ENCODE assay signal across 22 cellular contexts in the genomic region with DNA sequence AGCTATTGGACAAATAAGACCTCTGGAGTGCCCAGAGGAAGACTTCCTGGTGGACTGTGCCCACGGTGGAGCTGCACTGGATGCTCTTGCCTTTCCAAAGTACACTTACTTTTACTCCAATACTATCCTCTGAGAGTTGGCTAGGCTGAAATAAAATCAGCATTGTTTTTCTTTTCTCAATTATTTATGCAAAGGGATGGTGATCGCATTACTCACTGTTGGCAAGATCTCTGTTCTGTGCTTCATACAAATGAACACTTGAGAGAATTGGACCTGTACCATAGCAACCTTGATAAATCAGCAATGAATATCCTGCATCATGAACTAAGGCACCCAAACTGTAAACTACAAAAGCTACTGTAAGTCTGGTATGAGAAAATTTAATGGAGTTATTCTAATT. TPM values are rescaled to one million over a fixed set of nuclear protein-coding genes. Genes with fewer than 3 reads are reported as not detected.
DNase-seq lines count a peak whose midpoint lies in the region; TF ChIP-seq lines count a peak whose summit lies in the region.
"Had no signal": no experiment of that assay in that cellular context is flagged by ENCODE, and none has a peak within 500 bp of the region (broad histone marks: within the 10 kb centered on the region; RNA-seq: fewer than 3 reads in every experiment).

No MANE protein-coding gene starts in this region.

- 100% methylated on average over 1 of the region's 2 CpGs for WGBS in mesenchymal stem cell

- H3K36me3 ChIP-seq in mesenchymal stem cell (ENCODE audit: control insufficient read depth in 1 of 2, insufficient read depth in 2 of 2, low read depth in 1 of 2, low read length in 2 of 2): no peaks in the 10 kb centered on the region
- H3K36me3 ChIP-seq: BLaER1 treated with 17β-estradiol and CSF1 and Interleukin-3, amounts not matched to agents 10 nM and 100 nM had no signal

- H2AK5ac ChIP-seq in mesenchymal stem cell (ENCODE audit: low read length, severe bottlenecking): no peak overlapping the region

- H3K18ac ChIP-seq in mesenchymal stem cell (ENCODE audit: low read depth in 1 of 2, low read length in 2 of 2): no peak overlapping the region

- H2BK5ac ChIP-seq in mesenchymal stem cell (ENCODE audit: low read depth, low read length, poor library complexity, severe bottlenecking): no peak overlapping the region

- H3K36me3 Mint-ChIP-seq in HFFc6 (ENCODE audit: low read depth): no peaks in the 10 kb centered on the region
- H3K36me3 Mint-ChIP-seq: activated naive CD8-positive, alpha-beta T cell treated with anti-CD3 and anti-CD28 coated beads, Interleukin-2, amount 10 ng/mL, durations not matched to agents 7 days and 5 days had no signal

- H3K14ac ChIP-seq in mesenchymal stem cell (ENCODE audit: low read length in 2 of 2): no peak overlapping the region

- H3K27ac ChIP-seq in mesenchymal stem cell (ENCODE audit: low read length, poor library complexity, severe bottlenecking): no peak overlapping the region
- H3K27ac ChIP-seq: BLaER1 treated with 17β-estradiol and CSF1 and Interleukin-3, amounts not matched to agents 10 nM and 100 nM had no signal

- H3K4me1 ChIP-seq in mesenchymal stem cell (ENCODE audit: control insufficient read depth, insufficient read depth, low read depth, low read length): no peaks in the 10 kb centered on the region
- H3K4me1 ChIP-seq: BLaER1 treated with 17β-estradiol and CSF1 and Interleukin-3, amounts not matched to agents 10 nM and 100 nM had no signal

- H2AFZ ChIP-seq in mesenchymal stem cell (ENCODE audit: low read depth, low read length): no peak overlapping the region

- no peak overlapping the region for H2BK12ac ChIP-seq in mesenchymal stem cell (ENCODE audit: low read length in 2 of 2)

- no peak overlapping the region for H3K23ac ChIP-seq in mesenchymal stem cell (ENCODE audit: low read length in 2 of 2)

- H3K27ac Mint-ChIP-seq in HFFc6: no peak overlapping the region
- H3K27ac Mint-ChIP-seq: activated B cell treated with CpG ODN at 0.5 μM for 24 hours; activated naive CD8-positive, alpha-beta T cell treated with anti-CD3 and anti-CD28 coated beads, Interleukin-2, amount 10 ng/mL, durations not matched to agents 7 days and 5 days; activated T-helper 1 cell treated with anti-CD3 and anti-CD28 coated beads, Interleukin-12 subunit alpha, Interleukin-12 subunit beta, Interleukin-2, Interleukin-4 antibody, amounts not matched to agents 30 ng/mL and 10 ng/mL and 1 ng/mL, durations not matched to agents 14 hours and 24 hours and 36 hours; H9 had no signal

- TF ChIP-seq CTCF in HFFc6 (IDR thresholded peaks at IDR 0.05) (no peak), cardiac fibroblast (IDR thresholded peaks at IDR 0.05; ENCODE audit: low read depth, low read length) (no peak)

- H3K27me3 ChIP-seq in mesenchymal stem cell (ENCODE audit: control insufficient read depth in 1 of 2, insufficient read depth in 1 of 2, low read length in 2 of 2): no peaks in the 10 kb centered on the region
- H3K27me3 ChIP-seq: BLaER1 treated with 17β-estradiol and CSF1 and Interleukin-3, amounts not matched to agents 10 nM and 100 nM had no signal

- H3K9me3 Mint-ChIP-seq in HFFc6: no peaks in the 10 kb centered on the region
- H3K9me3 Mint-ChIP-seq: activated B cell treated with CpG ODN at 0.5 μM for 24 hours; activated naive CD8-positive, alpha-beta T cell treated with anti-CD3 and anti-CD28 coated beads, Interleukin-2, amount 10 ng/mL, durations not matched to agents 7 days and 5 days; activated T-helper 1 cell treated with anti-CD3 and anti-CD28 coated beads, Interleukin-12 subunit alpha, Interleukin-12 subunit beta, Interleukin-2, Interleukin-4 antibody, amounts not matched to agents 30 ng/mL and 10 ng/mL and 1 ng/mL, durations not matched to agents 14 hours and 24 hours and 36 hours; central memory CD8-positive, alpha-beta T cell; H9 had no signal

- DNase-seq in AG20443 (ENCODE audit: low spot score) (peak; percentile 26), HFFc6 (peak; percentile 36), cardiac fibroblast (ENCODE audit: low read depth in 2 of 2) (peak; percentile 51 to 85), mesenchymal stem cell (peak; percentile 23), SK-N-DZ (ENCODE audit: low spot score) (no peak), cortex of kidney (lab: John Stamatoyannopoulos, UW) (no peak), NCI-H2171 (lab: John Stamatoyannopoulos, UW) (no peak)
- DNase-seq: activated B cell treated with CpG ODN at 0.5 μM for 24 hours; activated naive CD8-positive, alpha-beta T cell treated with anti-CD3 and anti-CD28 coated beads, Interleukin-2, amount 10 ng/mL, durations not matched to agents 7 days and 5 days; DMS153; H9; NCI-H1417 treated with DMSO at 0.1 percent for 48 hours; NCI-H2227 treated with DMSO at 0.1 percent for 48 hours; occipital lobe; stimulated activated CD4-positive, alpha-beta T cell treated with anti-CD3 and anti-CD28 coated beads, Interleukin-2, amount 100 ng/mL, for 48 hours had no signal

- no peak overlapping the region for H2BK120ac ChIP-seq in mesenchymal stem cell (ENCODE audit: low read depth, low read length)

- peak overlapping the region; percentile 33 for H3K9ac ChIP-seq in mesenchymal stem cell (ENCODE audit: low read length)
- H3K9ac ChIP-seq: BLaER1 treated with 17β-estradiol and CSF1 and Interleukin-3, amounts not matched to agents 10 nM and 100 nM had no signal

- H3K4me2 ChIP-seq in mesenchymal stem cell (ENCODE audit: low read length, poor library complexity, severe bottlenecking): no peak overlapping the region
- H3K4me2 ChIP-seq: BLaER1 treated with 17β-estradiol and CSF1 and Interleukin-3, amounts not matched to agents 10 nM and 100 nM had no signal

- H4K91ac ChIP-seq in mesenchymal stem cell (ENCODE audit: low read length): no peak overlapping the region

- H3K4me3 ChIP-seq in cardiac fibroblast (replicated peaks in 1 of 2; ENCODE audit: low read depth in 2 of 2, low read length in 2 of 2) (no peak overlapping the region), mesenchymal stem cell (ENCODE audit: insufficient read depth in 1 of 2, low read depth in 1 of 2, low read length in 2 of 2) (no peak overlapping the region)
- H3K4me3 ChIP-seq: BLaER1 treated with 17β-estradiol and CSF1 and Interleukin-3, amounts not matched to agents 10 nM and 100 nM had no signal

- H3K79me1 ChIP-seq in mesenchymal stem cell (replicated peaks; ENCODE audit: low read length, poor library complexity, severe bottlenecking): no peaks in the 10 kb centered on the region

- no peaks in the 10 kb centered on the region for H3K9me3 ChIP-seq in mesenchymal stem cell (ENCODE audit: control insufficient read depth, low read length)
- H3K9me3 ChIP-seq: BLaER1 treated with 17β-estradiol and CSF1 and Interleukin-3, amounts not matched to agents 10 nM and 100 nM had no signal

- no peak overlapping the region for H3K4ac ChIP-seq in mesenchymal stem cell (ENCODE audit: low read depth in 1 of 2, low read length in 2 of 2)

- no peak overlapping the region for H3K4me3 Mint-ChIP-seq in HFFc6
- H3K4me3 Mint-ChIP-seq: activated B cell treated with CpG ODN at 0.5 μM for 24 hours; activated naive CD8-positive, alpha-beta T cell treated with anti-CD3 and anti-CD28 coated beads, Interleukin-2, amount 10 ng/mL, durations not matched to agents 7 days and 5 days; activated T-helper 1 cell treated with anti-CD3 and anti-CD28 coated beads, Interleukin-12 subunit alpha, Interleukin-12 subunit beta, Interleukin-2, Interleukin-4 antibody, amounts not matched to agents 30 ng/mL and 10 ng/mL and 1 ng/mL, durations not matched to agents 14 hours and 24 hours and 36 hours; central memory CD8-positive, alpha-beta T cell; H9 had no signal

- no peaks in the 10 kb centered on the region; the same call in 1 of the 2 replicates for H3K27me3 Mint-ChIP-seq in HFFc6 (ENCODE audit: insufficient read depth)
- H3K27me3 Mint-ChIP-seq: activated B cell treated with CpG ODN at 0.5 μM for 24 hours had no signal

- H3K4me1 Mint-ChIP-seq in HFFc6 (ENCODE audit: low read depth): peaks cover 9% of the 10 kb centered on the region
- H3K4me1 Mint-ChIP-seq: activated B cell treated with CpG ODN at 0.5 μM for 24 hours; activated naive CD8-positive, alpha-beta T cell treated with anti-CD3 and anti-CD28 coated beads, Interleukin-2, amount 10 ng/mL, durations not matched to agents 7 days and 5 days; central memory CD8-positive, alpha-beta T cell had no signal

- no peak overlapping the region for H2BK15ac ChIP-seq in mesenchymal stem cell (ENCODE audit: low read depth, poor library complexity, severe bottlenecking)

- no peak overlapping the region for H4K8ac ChIP-seq in mesenchymal stem cell (ENCODE audit: low read length)

RNA-seq across cellular contexts. Expression of a gene that starts 26.2 kb away (rescaled TPM):
- under 1 TPM in 1 of 6 experiments, not detected in 5; 0.06 TPM for total RNA-seq in HFFc6 (2021; fragmentation: NEBNext Ultra II Directional; extraction: Animal tissue kit (Norgen Biotek cat#: 25700))
- not detected for polyA plus RNA-seq in mesenchymal stem cell (2013, experiment 1 of 2)
- polyA plus RNA-seq in mesenchymal stem cell (2013, experiment 2 of 2): 0.01 TPM
- not detected in 2 replicates for polyA plus RNA-seq in SK-N-DZ (2014; cell fraction: cytosol; rRNA removed)
- polyA plus RNA-seq in SK-N-DZ (2014; cell fraction: nucleus; rRNA removed): 0.04 TPM in 1 of 2 replicates, not detected in the other
- total RNA-seq: activated naive CD8-positive, alpha-beta T cell treated with anti-CD3 and anti-CD28 coated beads, Interleukin-2, amount 10 ng/mL, durations not matched to agents 7 days and 5 days; Right ventricle myocardium inferior had no signal

RNA-seq across cellular contexts. Expression of a gene that starts 26.3 kb away (rescaled TPM):
- total RNA-seq in HFFc6 (2021; fragmentation: NEBNext Ultra II Directional; extraction: Animal tissue kit (Norgen Biotek cat#: 25700)): 1 to 10 TPM in 5 of 6 experiments, under 1 TPM in 1; 0.85 to 2.0 (median 1.7) TPM
- 0.70 TPM for polyA plus RNA-seq in mesenchymal stem cell (2013, experiment 1 of 2)
- 0.81 TPM for polyA plus RNA-seq in mesenchymal stem cell (2013, experiment 2 of 2)
- 0.65 and 0.97 TPM in 2 replicates for polyA plus RNA-seq in SK-N-DZ (2014; cell fraction: cytosol; rRNA removed)
- 1.1 and 2.4 TPM in 2 replicates for polyA plus RNA-seq in SK-N-DZ (2014; cell fraction: nucleus; rRNA removed)
- total RNA-seq: activated B cell treated with CpG ODN at 0.5 μM for 24 hours; activated naive CD8-positive, alpha-beta T cell treated with anti-CD3 and anti-CD28 coated beads, Interleukin-2, amount 10 ng/mL, durations not matched to agents 7 days and 5 days; activated T-helper 1 cell treated with anti-CD3 and anti-CD28 coated beads, Interleukin-12 subunit alpha, Interleukin-12 subunit beta, Interleukin-2, Interleukin-4 antibody, amounts not matched to agents 30 ng/mL and 10 ng/mL and 1 ng/mL, durations not matched to agents 14 hours and 24 hours and 36 hours; T-helper 1 cell treated with Interleukin-12 subunit alpha and Interleukin-12 subunit beta and Interleukin-4 antibody, amounts not matched to agents 30 ng/mL and 1 ng/mL, for 36 hours had no signal

RNA-seq across cellular contexts. Expression of a gene that starts 42.3 kb away (rescaled TPM):
- not detected for total RNA-seq in HFFc6 (2021; fragmentation: NEBNext Ultra II Directional; extraction: Animal tissue kit (Norgen Biotek cat#: 25700))
- polyA plus RNA-seq in mesenchymal stem cell (2013, experiment 1 of 2): not detected
- not detected for polyA plus RNA-seq in mesenchymal stem cell (2013, experiment 2 of 2)
- not detected in 2 replicates for polyA plus RNA-seq in SK-N-DZ (2014; cell fraction: cytosol; rRNA removed)
- not detected in 2 replicates for polyA plus RNA-seq in SK-N-DZ (2014; cell fraction: nucleus; rRNA removed)
- total RNA-seq: activated B cell treated with CpG ODN at 0.5 μM for 24 hours; activated naive CD8-positive, alpha-beta T cell treated with anti-CD3 and anti-CD28 coated beads, Interleukin-2, amount 10 ng/mL, durations not matched to agents 7 days and 5 days; activated T-helper 1 cell treated with anti-CD3 and anti-CD28 coated beads, Interleukin-12 subunit alpha, Interleukin-12 subunit beta, Interleukin-2, Interleukin-4 antibody, amounts not matched to agents 30 ng/mL and 10 ng/mL and 1 ng/mL, durations not matched to agents 14 hours and 24 hours and 36 hours; H9; occipital lobe; Right ventricle myocardium inferior; subcutaneous adipose tissue; T-helper 1 cell treated with Interleukin-12 subunit alpha and Interleukin-12 subunit beta and Interleukin-4 antibody, amounts not matched to agents 30 ng/mL and 1 ng/mL, for 36 hours had no signal
- polyA plus RNA-seq: liver had no signal

Comparison
In these comparisons a context has a peak if more than half of its experiments do, and no peak if none do; other contexts are left out.
1. DNase-seq: peak in AG20443 (single experiment), HFFc6 (single experiment), cardiac fibroblast (2 of 2) and mesenchymal stem cell (single experiment); none in SK-N-DZ (single experiment), cortex of kidney (single experiment) and NCI-H2171 (single experiment).